1 cellular context compared by ENCODE assay signal in the genomic region with DNA sequence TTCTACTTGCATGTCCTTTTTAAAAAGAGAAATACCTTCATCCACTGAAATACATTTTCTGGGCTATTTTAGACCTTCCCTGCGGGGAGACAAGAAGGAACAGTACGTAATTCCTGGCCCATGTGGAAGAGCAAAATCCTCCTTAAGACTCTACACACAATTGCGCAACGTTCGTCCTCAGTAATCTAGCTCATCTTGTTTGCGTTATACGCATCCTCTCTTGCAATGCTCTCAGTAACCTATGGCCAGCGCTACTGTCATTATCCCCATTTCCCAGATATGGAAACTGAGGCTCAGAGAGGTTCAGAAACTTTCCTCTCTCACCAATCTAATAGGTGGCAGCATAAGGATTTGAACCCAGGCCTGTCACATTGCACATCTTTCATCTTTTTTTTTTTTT.
TF ChIP-seq lines count a peak whose summit lies in the region.

No MANE protein-coding gene starts in this region.

TF ChIP-seq in HepG2, 621 proteins besides CTCF, POLR2A, EP300 and RAD21:
- TF ChIP-seq, protein P1, sequence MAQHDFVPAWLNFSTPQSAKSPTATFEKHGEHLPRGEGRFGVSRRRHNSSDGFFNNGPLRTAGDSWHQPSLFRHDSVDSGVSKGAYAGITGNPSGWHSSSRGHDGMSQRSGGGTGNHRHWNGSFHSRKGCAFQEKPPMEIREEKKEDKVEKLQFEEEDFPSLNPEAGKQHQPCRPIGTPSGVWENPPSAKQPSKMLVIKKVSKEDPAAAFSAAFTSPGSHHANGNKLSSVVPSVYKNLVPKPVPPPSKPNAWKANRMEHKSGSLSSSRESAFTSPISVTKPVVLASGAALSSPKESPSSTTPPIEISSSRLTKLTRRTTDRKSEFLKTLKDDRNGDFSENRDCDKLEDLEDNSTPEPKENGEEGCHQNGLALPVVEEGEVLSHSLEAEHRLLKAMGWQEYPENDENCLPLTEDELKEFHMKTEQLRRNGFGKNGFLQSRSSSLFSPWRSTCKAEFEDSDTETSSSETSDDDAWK (CRISPR knock-in tag; IDR thresholded peaks at IDR 0.05), result no peak
- no peak for TF ChIP-seq GPN1 (CRISPR knock-in tag; IDR thresholded peaks at IDR 0.05; ENCODE audit: borderline replicate concordance)
- peak; percentile 91 for TF ChIP-seq ZNF629 (CRISPR knock-in tag; conservative IDR thresholded peaks at IDR 0.05)
- peak; percentile 81; the same call in 1 of the 2 replicates for TF ChIP-seq CEBPB (IDR thresholded peaks at IDR 0.05; ENCODE audit: borderline replicate concordance, low read depth, low read length)
- TF ChIP-seq ATRX (CRISPR knock-in tag; IDR thresholded peaks at IDR 0.05; ENCODE audit: borderline replicate concordance), result no peak
- peak; percentile 61 for TF ChIP-seq CEBPG (CRISPR knock-in tag; IDR thresholded peaks at IDR 0.05)
- TF ChIP-seq, protein P2, sequence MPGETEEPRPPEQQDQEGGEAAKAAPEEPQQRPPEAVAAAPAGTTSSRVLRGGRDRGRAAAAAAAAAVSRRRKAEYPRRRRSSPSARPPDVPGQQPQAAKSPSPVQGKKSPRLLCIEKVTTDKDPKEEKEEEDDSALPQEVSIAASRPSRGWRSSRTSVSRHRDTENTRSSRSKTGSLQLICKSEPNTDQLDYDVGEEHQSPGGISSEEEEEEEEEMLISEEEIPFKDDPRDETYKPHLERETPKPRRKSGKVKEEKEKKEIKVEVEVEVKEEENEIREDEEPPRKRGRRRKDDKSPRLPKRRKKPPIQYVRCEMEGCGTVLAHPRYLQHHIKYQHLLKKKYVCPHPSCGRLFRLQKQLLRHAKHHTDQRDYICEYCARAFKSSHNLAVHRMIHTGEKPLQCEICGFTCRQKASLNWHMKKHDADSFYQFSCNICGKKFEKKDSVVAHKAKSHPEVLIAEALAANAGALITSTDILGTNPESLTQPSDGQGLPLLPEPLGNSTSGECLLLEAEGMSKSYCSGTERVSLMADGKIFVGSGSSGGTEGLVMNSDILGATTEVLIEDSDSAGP (CRISPR knock-in tag; IDR thresholded peaks at IDR 0.05; ENCODE audit: borderline replicate concordance), result no peak
- no peak for TF ChIP-seq ZNF225 (CRISPR knock-in tag; IDR thresholded peaks at IDR 0.05)
- 0 out of 2 replicates have a peak, but pooled peaks have one; percentile 23 for TF ChIP-seq ZMYM3 (CRISPR knock-in tag; IDR thresholded peaks at IDR 0.05)
- TF ChIP-seq, protein P3, sequence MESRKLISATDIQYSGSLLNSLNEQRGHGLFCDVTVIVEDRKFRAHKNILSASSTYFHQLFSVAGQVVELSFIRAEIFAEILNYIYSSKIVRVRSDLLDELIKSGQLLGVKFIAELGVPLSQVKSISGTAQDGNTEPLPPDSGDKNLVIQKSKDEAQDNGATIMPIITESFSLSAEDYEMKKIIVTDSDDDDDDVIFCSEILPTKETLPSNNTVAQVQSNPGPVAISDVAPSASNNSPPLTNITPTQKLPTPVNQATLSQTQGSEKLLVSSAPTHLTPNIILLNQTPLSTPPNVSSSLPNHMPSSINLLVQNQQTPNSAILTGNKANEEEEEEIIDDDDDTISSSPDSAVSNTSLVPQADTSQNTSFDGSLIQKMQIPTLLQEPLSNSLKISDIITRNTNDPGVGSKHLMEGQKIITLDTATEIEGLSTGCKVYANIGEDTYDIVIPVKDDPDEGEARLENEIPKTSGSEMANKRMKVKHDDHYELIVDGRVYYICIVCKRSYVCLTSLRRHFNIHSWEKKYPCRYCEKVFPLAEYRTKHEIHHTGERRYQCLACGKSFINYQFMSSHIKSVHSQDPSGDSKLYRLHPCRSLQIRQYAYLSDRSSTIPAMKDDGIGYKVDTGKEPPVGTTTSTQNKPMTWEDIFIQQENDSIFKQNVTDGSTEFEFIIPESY (CRISPR knock-in tag; IDR thresholded peaks at IDR 0.05), result peak; percentile 79
- TF ChIP-seq ZNF513 (CRISPR knock-in tag; conservative IDR thresholded peaks at IDR 0.05), result no peak
- no peak for TF ChIP-seq ZBTB7A (CRISPR knock-in tag; IDR thresholded peaks at IDR 0.05)
- TF ChIP-seq POLR2G (IDR thresholded peaks at IDR 0.05; ENCODE audit: low read depth, low read length), result no peak
- TF ChIP-seq ZBTB3 (CRISPR knock-in tag; IDR thresholded peaks at IDR 0.05; ENCODE audit: borderline replicate concordance, low read depth), result no peak
- no peak for TF ChIP-seq FOXO4 (CRISPR knock-in tag; conservative IDR thresholded peaks at IDR 0.05)
- no peak for TF ChIP-seq KLF6 (CRISPR knock-in tag; IDR thresholded peaks at IDR 0.05)
